Comparison of ENCODE assay signal across 1 cellular context in genomic region chr11:8793114-8793777, GRCh38.
TF ChIP-seq lines count a peak whose summit lies in the region.

No MANE protein-coding gene starts in this region.

TF ChIP-seq in HepG2, 621 proteins besides CTCF, POLR2A, EP300 and RAD21 (continued from another document and continues in another):
- TF ChIP-seq, protein P1, sequence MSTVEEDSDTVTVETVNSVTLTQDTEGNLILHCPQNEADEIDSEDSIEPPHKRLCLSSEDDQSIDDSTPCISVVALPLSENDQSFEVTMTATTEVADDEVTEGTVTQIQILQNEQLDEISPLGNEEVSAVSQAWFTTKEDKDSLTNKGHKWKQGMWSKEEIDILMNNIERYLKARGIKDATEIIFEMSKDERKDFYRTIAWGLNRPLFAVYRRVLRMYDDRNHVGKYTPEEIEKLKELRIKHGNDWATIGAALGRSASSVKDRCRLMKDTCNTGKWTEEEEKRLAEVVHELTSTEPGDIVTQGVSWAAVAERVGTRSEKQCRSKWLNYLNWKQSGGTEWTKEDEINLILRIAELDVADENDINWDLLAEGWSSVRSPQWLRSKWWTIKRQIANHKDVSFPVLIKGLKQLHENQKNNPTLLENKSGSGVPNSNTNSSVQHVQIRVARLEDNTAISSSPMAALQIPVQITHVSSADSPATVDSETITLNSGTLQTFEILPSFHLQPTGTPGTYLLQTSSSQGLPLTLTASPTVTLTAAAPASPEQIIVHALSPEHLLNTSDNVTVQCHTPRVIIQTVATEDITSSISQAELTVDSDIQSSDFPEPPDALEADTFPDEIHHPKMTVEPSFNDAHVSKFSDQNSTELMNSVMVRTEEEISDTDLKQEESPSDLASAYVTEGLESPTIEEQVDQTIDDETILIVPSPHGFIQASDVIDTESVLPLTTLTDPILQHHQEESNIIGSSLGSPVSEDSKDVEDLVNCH (CRISPR knock-in tag; IDR thresholded peaks at IDR 0.05), result no peak
- no peak for TF ChIP-seq SETDB1 (CRISPR knock-in tag; IDR thresholded peaks at IDR 0.05; ENCODE audit: borderline replicate concordance)
- TF ChIP-seq MTF2 (CRISPR knock-in tag; IDR thresholded peaks at IDR 0.05; ENCODE audit: borderline replicate concordance), result no peak
- TF ChIP-seq GATAD2A (CRISPR knock-in tag; IDR thresholded peaks at IDR 0.05), result peak; percentile 62; the same call in 1 of the 2 replicates
- TF ChIP-seq TSC22D2 (CRISPR knock-in tag; IDR thresholded peaks at IDR 0.05; ENCODE audit: borderline replicate concordance), result no peak
- TF ChIP-seq FLYWCH1 (CRISPR knock-in tag; IDR thresholded peaks at IDR 0.05), result no peak
- no peak for TF ChIP-seq ZBTB7B (CRISPR knock-in tag; IDR thresholded peaks at IDR 0.05)
- TF ChIP-seq FOXP1 (IDR thresholded peaks at IDR 0.05), result no peak
- no peak for TF ChIP-seq FOXP1 (CRISPR knock-in tag; IDR thresholded peaks at IDR 0.05)
- TF ChIP-seq, protein P2, sequence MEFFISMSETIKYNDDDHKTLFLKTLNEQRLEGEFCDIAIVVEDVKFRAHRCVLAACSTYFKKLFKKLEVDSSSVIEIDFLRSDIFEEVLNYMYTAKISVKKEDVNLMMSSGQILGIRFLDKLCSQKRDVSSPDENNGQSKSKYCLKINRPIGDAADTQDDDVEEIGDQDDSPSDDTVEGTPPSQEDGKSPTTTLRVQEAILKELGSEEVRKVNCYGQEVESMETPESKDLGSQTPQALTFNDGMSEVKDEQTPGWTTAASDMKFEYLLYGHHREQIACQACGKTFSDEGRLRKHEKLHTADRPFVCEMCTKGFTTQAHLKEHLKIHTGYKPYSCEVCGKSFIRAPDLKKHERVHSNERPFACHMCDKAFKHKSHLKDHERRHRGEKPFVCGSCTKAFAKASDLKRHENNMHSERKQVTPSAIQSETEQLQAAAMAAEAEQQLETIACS (CRISPR knock-in tag; IDR thresholded peaks at IDR 0.05), result no peak
- no peak for TF ChIP-seq TIGD3 (CRISPR knock-in tag; IDR thresholded peaks at IDR 0.05; ENCODE audit: borderline replicate concordance)
- no peak for TF ChIP-seq ZBTB44 (CRISPR knock-in tag; IDR thresholded peaks at IDR 0.05)
- no peak for TF ChIP-seq CREB3 (CRISPR knock-in tag; IDR thresholded peaks at IDR 0.05)
- no peak for TF ChIP-seq WIZ (CRISPR knock-in tag; IDR thresholded peaks at IDR 0.05)
- TF ChIP-seq GMEB1 (CRISPR knock-in tag; IDR thresholded peaks at IDR 0.05; ENCODE audit: borderline replicate concordance), result no peak
- TF ChIP-seq ZNF3 (CRISPR knock-in tag; IDR thresholded peaks at IDR 0.05), result peak; percentile 87; the same call in 1 of the 2 replicates
- no peak for TF ChIP-seq ZNF44 (CRISPR knock-in tag; IDR thresholded peaks at IDR 0.05)
- no peak for TF ChIP-seq ASH2L (IDR thresholded peaks at IDR 0.05; ENCODE audit: insufficient read length, low read depth, low read length)
- TF ChIP-seq ZNF276 (CRISPR knock-in tag; IDR thresholded peaks at IDR 0.05; ENCODE audit: low read depth), result no peak
- no peak for TF ChIP-seq ZKSCAN1 (IDR thresholded peaks at IDR 0.05; ENCODE audit: low read length)
- TF ChIP-seq GRHL1 (CRISPR knock-in tag; conservative IDR thresholded peaks at IDR 0.05), result no peak
- no peak for TF ChIP-seq ZBTB7A (CRISPR knock-in tag; IDR thresholded peaks at IDR 0.05)
- TF ChIP-seq PATZ1 (CRISPR knock-in tag; IDR thresholded peaks at IDR 0.05), result peak; percentile 26; the same call in 1 of the 2 replicates
- TF ChIP-seq NCOA1 (CRISPR knock-in tag; IDR thresholded peaks at IDR 0.05), result no peak
- no peak for TF ChIP-seq KDM5B (CRISPR knock-in tag; IDR thresholded peaks at IDR 0.05; ENCODE audit: borderline replicate concordance)
- TF ChIP-seq RARG (CRISPR knock-in tag; IDR thresholded peaks at IDR 0.05; ENCODE audit: low read depth), result no peak
- TF ChIP-seq ZNF563 (CRISPR knock-in tag; IDR thresholded peaks at IDR 0.05), result no peak
- no peak for TF ChIP-seq ZNF446 (CRISPR knock-in tag; IDR thresholded peaks at IDR 0.05)
- TF ChIP-seq, protein P3, sequence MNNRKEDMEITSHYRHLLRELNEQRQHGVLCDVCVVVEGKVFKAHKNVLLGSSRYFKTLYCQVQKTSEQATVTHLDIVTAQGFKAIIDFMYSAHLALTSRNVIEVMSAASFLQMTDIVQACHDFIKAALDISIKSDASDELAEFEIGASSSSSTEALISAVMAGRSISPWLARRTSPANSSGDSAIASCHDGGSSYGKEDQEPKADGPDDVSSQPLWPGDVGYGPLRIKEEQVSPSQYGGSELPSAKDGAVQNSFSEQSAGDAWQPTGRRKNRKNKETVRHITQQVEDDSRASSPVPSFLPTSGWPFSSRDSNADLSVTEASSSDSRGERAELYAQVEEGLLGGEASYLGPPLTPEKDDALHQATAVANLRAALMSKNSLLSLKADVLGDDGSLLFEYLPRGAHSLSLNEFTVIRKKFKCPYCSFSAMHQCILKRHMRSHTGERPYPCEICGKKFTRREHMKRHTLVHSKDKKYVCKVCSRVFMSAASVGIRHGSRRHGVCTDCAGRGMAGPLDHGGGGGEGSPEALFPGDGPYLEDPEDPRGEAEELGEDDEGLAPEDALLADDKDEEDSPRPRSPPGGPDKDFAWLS (CRISPR knock-in tag; IDR thresholded peaks at IDR 0.05; ENCODE audit: borderline replicate concordance), result no peak
- 0 out of 2 replicates have a peak, but pooled peaks have one; percentile 28 for TF ChIP-seq FOXA3 (CRISPR knock-in tag; IDR thresholded peaks at IDR 0.05)
- no peak for TF ChIP-seq KLF12 (CRISPR knock-in tag; IDR thresholded peaks at IDR 0.05; ENCODE audit: borderline replicate concordance)
- no peak for TF ChIP-seq SOX6 (IDR thresholded peaks at IDR 0.05)
- peak; percentile 50; the same call in 1 of the 2 replicates for TF ChIP-seq SOX6 (CRISPR knock-in tag; IDR thresholded peaks at IDR 0.05)
- TF ChIP-seq, protein P4, sequence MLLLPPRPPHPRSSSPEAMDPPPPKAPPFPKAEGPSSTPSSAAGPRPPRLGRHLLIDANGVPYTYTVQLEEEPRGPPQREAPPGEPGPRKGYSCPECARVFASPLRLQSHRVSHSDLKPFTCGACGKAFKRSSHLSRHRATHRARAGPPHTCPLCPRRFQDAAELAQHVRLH (CRISPR knock-in tag; IDR thresholded peaks at IDR 0.05; ENCODE audit: borderline replicate concordance, low read depth), result no peak
- no peak for TF ChIP-seq BCLAF1 (IDR thresholded peaks at IDR 0.05)
- no peak for TF ChIP-seq ZNF850 (CRISPR knock-in tag; conservative IDR thresholded peaks at IDR 0.05)
- TF ChIP-seq ZNF513 (CRISPR knock-in tag; conservative IDR thresholded peaks at IDR 0.05), result no peak
